Comparison of ENCODE assay signal across 9 cellular contexts in genomic region chr5:989961-990530, GRCh38. TPM values are rescaled to one million over a fixed set of nuclear protein-coding genes. Genes with fewer than 3 reads are reported as not detected.
DNase-seq lines count a peak whose midpoint lies in the region; ATAC-seq, FAIRE-seq and TF ChIP-seq lines count a peak whose summit lies in the region.
"Had no signal": no experiment of that assay in that cellular context is flagged by ENCODE, and none has a peak within 500 bp of the region (broad histone marks: within the 10 kb centered on the region; RNA-seq: fewer than 3 reads in every experiment).

No MANE protein-coding gene starts in this region.

- POLR2A ChIA-PET in GM12878 (lab: Charles Lee) = interaction anchor here (0.6 kb wide), 1 partner anchor 97 kb away, joined by 3 read pairs; the partner anchor contains the start of genes BRD9 and TRIP13

- H3K27me3 ChIP-seq in GM12878 (replicated peaks in 1 of 2; ENCODE audit: control insufficient read depth in 2 of 2, insufficient read depth in 2 of 2, low read length in 1 of 2) = peaks cover 4% of the 10 kb centered on the region in 2 experiments; a peak in 3 of 4 replicates
- no peaks in the 10 kb centered on the region for H3K27me3 ChIP-seq in right cardiac atrium (ENCODE audit: control insufficient read depth, insufficient read depth)

- no peak overlapping the region for H3K27ac ChIP-seq in GM12878 (ENCODE audit: control insufficient read depth, insufficient read depth)
- peak overlapping the region; percentile 71 for H3K27ac ChIP-seq in right cardiac atrium (ENCODE audit: low read length)

- CTCF ChIA-PET in GM12878 (lab: Yijun Ruan, JAX) = interaction anchor here (1.3 to 2.4 kb wide), 6 partner anchors 39 to 184 kb away, joined by 3 to 16 read pairs (median 4); no protein-coding TSS in a partner anchor

- TF ChIP-seq POLR2A in GM12878 (IDR thresholded peaks at IDR 0.05; ENCODE audit: low read depth, low read length) = no peak

- 0 out of 2 replicates have a peak, but pooled peaks have one; percentile 10 for TF ChIP-seq RAD21 in GM12878 (IDR thresholded peaks at IDR 0.05; ENCODE audit: insufficient read depth, low read depth, low read length)

- intact Hi-C loops in GM12878 (cut with micrococcal nuclease; ENCODE audit: unreplicated experiment) (loop anchor here (5.0 kb wide), 1 partner anchor 68 kb away; no protein-coding TSS in a partner anchor), right cardiac atrium (cut with DNase I) (no loop called here), sciatic nerve (cut with DNase I) (no loop called here)

- no peak for TF ChIP-seq EP300 in GM12878 (IDR thresholded peaks at IDR 0.05; ENCODE audit: borderline replicate concordance in 1 of 2, control insufficient read depth in 1 of 2, low read depth in 2 of 2, low read length in 2 of 2)

- H4K20me1 ChIP-seq in GM12878 (ENCODE audit: control insufficient read depth, insufficient read depth) = no peaks in the 10 kb centered on the region

- no peak overlapping the region for H3K4me2 ChIP-seq in GM12878 (ENCODE audit: control insufficient read depth, insufficient read depth)

- no peak for DNase-seq in HFF-Myc (ENCODE audit: extremely low read depth, low read depth)
- DNase-seq in GM12878 (ENCODE audit: low read depth, low spot score) = no peak
- peak; percentile 84 to 93 (median 90) for DNase-seq in right cardiac atrium
- DNase-seq in sciatic nerve (ENCODE audit: low spot score) = peak; percentile 83
- DNase-seq in DMS114 treated with DMSO at 0.1 percent for 48 hours (lab: John Stamatoyannopoulos, UW; ENCODE audit: unreplicated experiment) = no peak
- no peak for DNase-seq in urothelium cell line (ENCODE audit: low spot score)
- no peak for DNase-seq in stimulated activated naive CD4-positive, alpha-beta T cell (lab: John Stamatoyannopoulos, UW)
- no peak for DNase-seq in DMS53 treated with DMSO at 0.1 percent for 48 hours (lab: John Stamatoyannopoulos, UW; ENCODE audit: unreplicated experiment)
- DNase-seq: NCI-H446 treated with DMSO at 0.1 percent for 48 hours had no signal

- WGBS in GM12878 (ENCODE audit: insufficient coverage, insufficient replicate concordance, low lambda C conversion rate, missing lambda C conversion rate) = 15% methylated on average over 14 of the region's 14 CpGs
- 34% methylated on average over 14 of the region's 14 CpGs for WGBS in right cardiac atrium

- RAD21 ChIA-PET in GM12878 (lab: Charles Lee; ENCODE audit: unreplicated experiment) = interaction anchor here (0.8 kb wide), 1 partner anchor 175 kb away, joined by 3 read pairs; no protein-coding TSS in a partner anchor

- TF ChIP-seq CTCF in HFF-Myc (IDR thresholded peaks at IDR 0.05; ENCODE audit: low read depth, low read length, missing control alignments) = peak; percentile 27
- TF ChIP-seq CTCF in GM12878 (IDR thresholded peaks at IDR 0.05 in 2 of 3, conservative IDR thresholded peaks at IDR 0.05 in 1 of 3; ENCODE audit: control insufficient read depth in 2 of 3, extremely low read depth in 1 of 3, insufficient read depth in 1 of 3, low read depth in 3 of 3, low read length in 3 of 3) = peak in 2 of 3 experiments; percentile 33 to 50; a peak in 3 of 6 replicates

- peaks cover 2% of the 10 kb centered on the region; the same call in 1 of the 3 replicates for H3K9me3 ChIP-seq in GM12878 (replicated peaks; ENCODE audit: control insufficient read depth, insufficient read depth, low read length)
- no peaks in the 10 kb centered on the region for H3K9me3 ChIP-seq in right cardiac atrium (ENCODE audit: control insufficient read depth, low read length)

- BruUV-seq in GM12878 (replicated peaks; lab: Mats Ljungman, UMichigan) = no TSS peak

- no peak overlapping the region for H2AFZ ChIP-seq in GM12878 (ENCODE audit: control insufficient read depth, low read depth, low read length)

- SMC1A ChIA-PET in GM12878 (lab: Charles Lee; ENCODE audit: uncharacterized antibody, unreplicated experiment) = interaction anchor here (0.5 to 0.7 kb wide), 2 partner anchors 13 to 19 kb away, joined by 3 to 4 read pairs; no protein-coding TSS in a partner anchor

- no peaks in the 10 kb centered on the region for H3K4me1 ChIP-seq in GM12878 (ENCODE audit: control insufficient read depth, insufficient read depth, low read length)
- peaks cover 16% of the 10 kb centered on the region for H3K4me1 ChIP-seq in right cardiac atrium (ENCODE audit: control insufficient read depth, insufficient read depth, low read length)

- no peak overlapping the region for H3K4me3 ChIP-seq in HFF-Myc (replicated peaks; ENCODE audit: low read depth, low read length)
- H3K4me3 ChIP-seq in GM12878 = no peak overlapping the region
- H3K4me3 ChIP-seq in right cardiac atrium (ENCODE audit: low read length) = no peak overlapping the region

- H3K79me2 ChIP-seq in GM12878 (ENCODE audit: control insufficient read depth, insufficient read depth, low read length) = no peaks in the 10 kb centered on the region

- in situ Hi-C loops in GM12878 (cut with MboI) = no loop called here

- H3K36me3 ChIP-seq in GM12878 (ENCODE audit: control insufficient read depth in 2 of 2, insufficient read depth in 2 of 2, low read length in 1 of 2) = no peaks in the 10 kb centered on the region

- FAIRE-seq in GM12878 (lab: Jason Lieb, UNC) = no peak
- no peak for FAIRE-seq in urothelium cell line (lab: Jason Lieb, UNC)

- peak; percentile 42 for ATAC-seq in GM12878
- ATAC-seq in right cardiac atrium = peak; percentile 81 to 85
- peak; percentile 87 for ATAC-seq in sciatic nerve

- no peak overlapping the region for H3K9ac ChIP-seq in GM12878 (ENCODE audit: control insufficient read depth, insufficient read depth, low read length)

TF ChIP-seq in GM12878, 131 proteins besides CTCF, POLR2A, EP300 and RAD21 (continues in another document):
- no peak for TF ChIP-seq SRF (IDR thresholded peaks at IDR 0.05; ENCODE audit: low read depth in 2 of 2, low read length in 2 of 2)
- TF ChIP-seq CREB1 (IDR thresholded peaks at IDR 0.05; ENCODE audit: low read depth) = no peak
- no peak for TF ChIP-seq SUPT20H (IDR thresholded peaks at IDR 0.05; ENCODE audit: borderline replicate concordance, control insufficient read depth, low read depth, low read length)
- TF ChIP-seq JUNB (IDR thresholded peaks at IDR 0.05) = no peak
- TF ChIP-seq ZNF274 (IDR thresholded peaks at IDR 0.05; ENCODE audit: insufficient read depth, insufficient read length) = no peak
- TF ChIP-seq, protein P1, sequence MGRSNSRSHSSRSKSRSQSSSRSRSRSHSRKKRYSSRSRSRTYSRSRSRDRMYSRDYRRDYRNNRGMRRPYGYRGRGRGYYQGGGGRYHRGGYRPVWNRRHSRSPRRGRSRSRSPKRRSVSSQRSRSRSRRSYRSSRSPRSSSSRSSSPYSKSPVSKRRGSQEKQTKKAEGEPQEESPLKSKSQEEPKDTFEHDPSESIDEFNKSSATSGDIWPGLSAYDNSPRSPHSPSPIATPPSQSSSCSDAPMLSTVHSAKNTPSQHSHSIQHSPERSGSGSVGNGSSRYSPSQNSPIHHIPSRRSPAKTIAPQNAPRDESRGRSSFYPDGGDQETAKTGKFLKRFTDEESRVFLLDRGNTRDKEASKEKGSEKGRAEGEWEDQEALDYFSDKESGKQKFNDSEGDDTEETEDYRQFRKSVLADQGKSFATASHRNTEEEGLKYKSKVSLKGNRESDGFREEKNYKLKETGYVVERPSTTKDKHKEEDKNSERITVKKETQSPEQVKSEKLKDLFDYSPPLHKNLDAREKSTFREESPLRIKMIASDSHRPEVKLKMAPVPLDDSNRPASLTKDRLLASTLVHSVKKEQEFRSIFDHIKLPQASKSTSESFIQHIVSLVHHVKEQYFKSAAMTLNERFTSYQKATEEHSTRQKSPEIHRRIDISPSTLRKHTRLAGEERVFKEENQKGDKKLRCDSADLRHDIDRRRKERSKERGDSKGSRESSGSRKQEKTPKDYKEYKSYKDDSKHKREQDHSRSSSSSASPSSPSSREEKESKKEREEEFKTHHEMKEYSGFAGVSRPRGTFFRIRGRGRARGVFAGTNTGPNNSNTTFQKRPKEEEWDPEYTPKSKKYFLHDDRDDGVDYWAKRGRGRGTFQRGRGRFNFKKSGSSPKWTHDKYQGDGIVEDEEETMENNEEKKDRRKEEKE (IDR thresholded peaks at IDR 0.05) = no peak
- TF ChIP-seq SIN3A (IDR thresholded peaks at IDR 0.05; ENCODE audit: low read depth, low read length) = no peak
- no peak for TF ChIP-seq PAX8 (IDR thresholded peaks at IDR 0.05)
- no peak for TF ChIP-seq RAD51 (IDR thresholded peaks at IDR 0.05)
- TF ChIP-seq CBFB (IDR thresholded peaks at IDR 0.05; ENCODE audit: low read depth) = no peak
- no peak for TF ChIP-seq STAT3 (IDR thresholded peaks at IDR 0.05; ENCODE audit: low read depth, low read length)
- TF ChIP-seq CBX3 (IDR thresholded peaks at IDR 0.05; ENCODE audit: borderline replicate concordance, low read depth) = no peak

RNA-seq across cellular contexts. Expression of gene NKD2, which starts 18.6 kb away (rescaled TPM):
- 0.54 and 1.0 TPM in 2 replicates for total RNA-seq in GM12878 (2013; cell fraction: nucleolus; rRNA removed)
- total RNA-seq in GM12878 (2014; rRNA removed) = not detected in 2 replicates
- total RNA-seq in GM12878 (2014; rRNA removed; fragmentation: Illumina TruSeq; extraction: Trizol) = not detected in 2 replicates
- 0.13 and 0.26 TPM in 2 replicates for total RNA-seq in GM12878 (2021)
- 0.18 TPM for polyA plus RNA-seq in GM12878 (2011; ENCODE audit: low read depth)
- polyA plus RNA-seq in GM12878 (2011; rRNA removed) = not detected in 2 replicates
- not detected in 2 replicates for polyA plus RNA-seq in GM12878 (2011; cell fraction: cytosol; rRNA removed)
- not detected in 2 replicates for polyA plus RNA-seq in GM12878 (2011; cell fraction: nucleus; rRNA removed)
- polyA plus RNA-seq in GM12878 (2012) = 0.67 and 0.89 TPM in 2 replicates
- polyA plus RNA-seq in GM12878 (2014; fragmentation: Illumina TruSeq; extraction: Trizol) = not detected in 2 replicates
- not detected for polyA plus RNA-seq in GM12878 (2014; fragmentation: Nextera tagmentation; extraction: Ambion mirVana)
- 0.13 TPM in 1 of 2 replicates, not detected in the other for polyA plus RNA-seq in GM12878 (2014; rRNA removed)
- polyA plus RNA-seq in GM12878 (2016; fragmentation: Nextera tagmentation; extraction: Ambion mirVana) = under 1 TPM; 0.20 to 0.83 TPM
- not detected in 2 replicates for polyA minus RNA-seq in GM12878 (2011; rRNA and poly(A)+ RNA removed)
- not detected in 2 replicates for polyA minus RNA-seq in GM12878 (2011; cell fraction: cytosol; rRNA and poly(A)+ RNA removed)
- polyA minus RNA-seq in GM12878 (2011; cell fraction: nucleus; rRNA and poly(A)+ RNA removed) = not detected in 2 replicates
- total RNA-seq in right cardiac atrium = 1 to 10 TPM; 1.9 to 8.6 (median 3.1) TPM
- 2.6 TPM for polyA plus RNA-seq in right cardiac atrium
- total RNA-seq in sciatic nerve = 0.89 TPM

Comparison
In these comparisons a context has a peak if more than half of its experiments do, and no peak if none do; other contexts are left out.
1. DNase-seq: peak in right cardiac atrium (3 of 3) and sciatic nerve (single experiment); none in HFF-Myc (single experiment), GM12878 (single experiment), DMS114 treated with DMSO at 0.1 percent for 48 hours (single experiment), urothelium cell line (single experiment), stimulated activated naive CD4-positive, alpha-beta T cell (0 of 6) and DMS53 treated with DMSO at 0.1 percent for 48 hours (single experiment).
2. Peak in every context shown above with its lines, with median percentiles within 50 percentile points of each other: ATAC-seq.